In genomic region chr11:72799441-72799840, GRCh38 we compare ENCODE assay signal across 1 cellular context.
A peak's percentile ranks its signal among the peaks of the same experiment; 100 is the strongest.
TF ChIP-seq lines count a peak whose summit lies in the region.

No MANE protein-coding gene starts in this region.

TF ChIP-seq in K562, 482 proteins besides CTCF, POLR2A, EP300 and RAD21:
- TF ChIP-seq YY1 (IDR thresholded peaks at IDR 0.05; ENCODE audit: borderline replicate concordance in 1 of 3, control insufficient read depth in 1 of 3, extremely low read depth in 1 of 3, insufficient read depth in 3 of 3, insufficient read length in 1 of 3, insufficient replicate concordance in 2 of 3, low read depth in 1 of 3, low read length in 2 of 3), result no peak
- TF ChIP-seq RFX5 (IDR thresholded peaks at IDR 0.05; ENCODE audit: low read depth, low read length), result peak; percentile 83
